3 cellular contexts compared by ENCODE assay signal in the genomic region with DNA sequence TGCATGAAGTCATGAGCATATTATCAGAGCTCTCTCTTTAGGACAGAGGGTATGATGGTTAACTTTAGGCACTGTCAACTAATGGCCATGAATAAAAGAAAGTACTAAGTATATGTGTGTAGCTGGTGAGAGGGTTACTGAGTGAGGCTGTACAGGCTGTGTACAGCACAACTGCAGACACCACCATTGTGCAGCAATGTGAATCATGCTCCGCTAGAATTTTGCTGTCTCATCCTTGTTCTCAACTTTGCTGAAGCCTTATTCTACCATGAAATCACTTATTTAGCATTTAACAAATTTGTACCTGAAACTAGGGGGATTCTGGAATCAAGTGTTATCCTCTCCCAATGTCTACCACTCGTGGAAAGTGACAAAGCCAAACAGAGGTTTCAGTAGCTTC.
TF ChIP-seq lines count a peak whose summit lies in the region.

No MANE protein-coding gene starts in this region.

TF ChIP-seq in A549, 52 proteins besides CTCF, POLR2A, EP300 and RAD21 (continued from another document):
- TF ChIP-seq POLR2AphosphoS2 (conservative IDR thresholded peaks at IDR 0.05; ENCODE audit: low read length) (no peak), MAFK (IDR thresholded peaks at IDR 0.05; ENCODE audit: partially characterized antibody) (peak; percentile 7)

TF ChIP-seq in K562, 482 proteins besides CTCF, POLR2A, EP300 and RAD21 (continued from another document):
- TF ChIP-seq, protein P1, sequence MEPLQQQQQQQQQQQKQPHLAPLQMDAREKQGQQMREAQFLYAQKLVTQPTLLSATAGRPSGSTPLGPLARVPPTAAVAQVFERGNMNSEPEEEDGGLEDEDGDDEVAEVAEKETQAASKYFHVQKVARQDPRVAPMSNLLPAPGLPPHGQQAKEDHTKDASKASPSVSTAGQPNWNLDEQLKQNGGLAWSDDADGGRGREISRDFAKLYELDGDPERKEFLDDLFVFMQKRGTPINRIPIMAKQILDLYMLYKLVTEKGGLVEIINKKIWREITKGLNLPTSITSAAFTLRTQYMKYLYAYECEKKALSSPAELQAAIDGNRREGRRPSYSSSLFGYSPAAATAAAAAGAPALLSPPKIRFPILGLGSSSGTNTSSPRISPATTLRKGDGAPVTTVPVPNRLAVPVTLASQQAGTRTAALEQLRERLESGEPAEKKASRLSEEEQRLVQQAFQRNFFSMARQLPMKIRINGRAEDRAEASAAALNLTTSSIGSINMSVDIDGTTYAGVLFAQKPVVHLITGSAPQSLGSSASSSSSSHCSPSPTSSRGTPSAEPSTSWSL (CRISPR knock-in tag; IDR thresholded peaks at IDR 0.05; ENCODE audit: borderline replicate concordance): no peak
- TF ChIP-seq, protein P2, sequence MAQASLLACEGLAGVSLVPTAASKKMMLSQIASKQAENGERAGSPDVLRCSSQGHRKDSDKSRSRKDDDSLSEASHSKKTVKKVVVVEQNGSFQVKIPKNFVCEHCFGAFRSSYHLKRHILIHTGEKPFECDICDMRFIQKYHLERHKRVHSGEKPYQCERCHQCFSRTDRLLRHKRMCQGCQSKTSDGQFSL (CRISPR knock-in tag; IDR thresholded peaks at IDR 0.05): no peak
- TF ChIP-seq, protein P2 (tag; IDR thresholded peaks at IDR 0.05): no peak
- TF ChIP-seq MAFG (tag; conservative IDR thresholded peaks at IDR 0.05) (peak; percentile 81), MAFK (IDR thresholded peaks at IDR 0.05; ENCODE audit: low read length) (peak; percentile 40; the same call in 1 of the 2 replicates), NFE2 (IDR thresholded peaks at IDR 0.05; ENCODE audit: low read depth) (peak; percentile 89), ZNF316 (IDR thresholded peaks at IDR 0.05) (peak; percentile 86), NFE2L1 (tag; IDR thresholded peaks at IDR 0.05; ENCODE audit: borderline replicate concordance, low read depth) (0 out of 2 replicates have a peak, but pooled peaks have one; percentile 18), C11orf30 (IDR thresholded peaks at IDR 0.05; ENCODE audit: low read depth) (peak; percentile 85), MAFF (IDR thresholded peaks at IDR 0.05; ENCODE audit: low read length) (peak; percentile 50; the same call in 1 of the 2 replicates)
- TF ChIP-seq, protein P3, sequence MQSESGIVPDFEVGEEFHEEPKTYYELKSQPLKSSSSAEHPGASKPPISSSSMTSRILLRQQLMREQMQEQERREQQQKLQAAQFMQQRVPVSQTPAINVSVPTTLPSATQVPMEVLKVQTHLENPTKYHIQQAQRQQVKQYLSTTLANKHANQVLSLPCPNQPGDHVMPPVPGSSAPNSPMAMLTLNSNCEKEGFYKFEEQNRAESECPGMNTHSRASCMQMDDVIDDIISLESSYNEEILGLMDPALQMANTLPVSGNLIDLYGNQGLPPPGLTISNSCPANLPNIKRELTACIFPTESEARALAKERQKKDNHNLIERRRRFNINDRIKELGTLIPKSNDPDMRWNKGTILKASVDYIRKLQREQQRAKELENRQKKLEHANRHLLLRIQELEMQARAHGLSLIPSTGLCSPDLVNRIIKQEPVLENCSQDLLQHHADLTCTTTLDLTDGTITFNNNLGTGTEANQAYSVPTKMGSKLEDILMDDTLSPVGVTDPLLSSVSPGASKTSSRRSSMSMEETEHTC (IDR thresholded peaks at IDR 0.05): no peak
TF ChIP-seq in K562: peak in this region for 8.

TF ChIP-seq in WTC11, 78 proteins besides CTCF, POLR2A, EP300 and RAD21 (continued from another document):
- TF ChIP-seq, protein P4, sequence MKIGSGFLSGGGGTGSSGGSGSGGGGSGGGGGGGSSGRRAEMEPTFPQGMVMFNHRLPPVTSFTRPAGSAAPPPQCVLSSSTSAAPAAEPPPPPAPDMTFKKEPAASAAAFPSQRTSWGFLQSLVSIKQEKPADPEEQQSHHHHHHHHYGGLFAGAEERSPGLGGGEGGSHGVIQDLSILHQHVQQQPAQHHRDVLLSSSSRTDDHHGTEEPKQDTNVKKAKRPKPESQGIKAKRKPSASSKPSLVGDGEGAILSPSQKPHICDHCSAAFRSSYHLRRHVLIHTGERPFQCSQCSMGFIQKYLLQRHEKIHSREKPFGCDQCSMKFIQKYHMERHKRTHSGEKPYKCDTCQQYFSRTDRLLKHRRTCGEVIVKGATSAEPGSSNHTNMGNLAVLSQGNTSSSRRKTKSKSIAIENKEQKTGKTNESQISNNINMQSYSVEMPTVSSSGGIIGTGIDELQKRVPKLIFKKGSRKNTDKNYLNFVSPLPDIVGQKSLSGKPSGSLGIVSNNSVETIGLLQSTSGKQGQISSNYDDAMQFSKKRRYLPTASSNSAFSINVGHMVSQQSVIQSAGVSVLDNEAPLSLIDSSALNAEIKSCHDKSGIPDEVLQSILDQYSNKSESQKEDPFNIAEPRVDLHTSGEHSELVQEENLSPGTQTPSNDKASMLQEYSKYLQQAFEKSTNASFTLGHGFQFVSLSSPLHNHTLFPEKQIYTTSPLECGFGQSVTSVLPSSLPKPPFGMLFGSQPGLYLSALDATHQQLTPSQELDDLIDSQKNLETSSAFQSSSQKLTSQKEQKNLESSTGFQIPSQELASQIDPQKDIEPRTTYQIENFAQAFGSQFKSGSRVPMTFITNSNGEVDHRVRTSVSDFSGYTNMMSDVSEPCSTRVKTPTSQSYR (CRISPR knock-in tag; IDR thresholded peaks at IDR 0.05): no peak
- TF ChIP-seq ZBTB21 (CRISPR knock-in tag; IDR thresholded peaks at IDR 0.05; ENCODE audit: borderline replicate concordance): no peak
- TF ChIP-seq, protein P5, sequence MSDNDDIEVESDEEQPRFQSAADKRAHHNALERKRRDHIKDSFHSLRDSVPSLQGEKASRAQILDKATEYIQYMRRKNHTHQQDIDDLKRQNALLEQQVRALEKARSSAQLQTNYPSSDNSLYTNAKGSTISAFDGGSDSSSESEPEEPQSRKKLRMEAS (CRISPR knock-in tag; IDR thresholded peaks at IDR 0.05): no peak
- TF ChIP-seq NFATC4 (CRISPR knock-in tag; IDR thresholded peaks at IDR 0.05): no peak
- TF ChIP-seq RELA (CRISPR knock-in tag; IDR thresholded peaks at IDR 0.05; ENCODE audit: borderline replicate concordance): no peak
- no peak for TF ChIP-seq KAT7 (CRISPR knock-in tag; IDR thresholded peaks at IDR 0.05; ENCODE audit: borderline replicate concordance)
- TF ChIP-seq TCF7 (CRISPR knock-in tag; IDR thresholded peaks at IDR 0.05; ENCODE audit: low read depth): no peak
- TF ChIP-seq ETV6 (CRISPR knock-in tag; IDR thresholded peaks at IDR 0.05): no peak
- TF ChIP-seq NR2C2 (CRISPR knock-in tag; IDR thresholded peaks at IDR 0.05): no peak
- TF ChIP-seq, protein P6, sequence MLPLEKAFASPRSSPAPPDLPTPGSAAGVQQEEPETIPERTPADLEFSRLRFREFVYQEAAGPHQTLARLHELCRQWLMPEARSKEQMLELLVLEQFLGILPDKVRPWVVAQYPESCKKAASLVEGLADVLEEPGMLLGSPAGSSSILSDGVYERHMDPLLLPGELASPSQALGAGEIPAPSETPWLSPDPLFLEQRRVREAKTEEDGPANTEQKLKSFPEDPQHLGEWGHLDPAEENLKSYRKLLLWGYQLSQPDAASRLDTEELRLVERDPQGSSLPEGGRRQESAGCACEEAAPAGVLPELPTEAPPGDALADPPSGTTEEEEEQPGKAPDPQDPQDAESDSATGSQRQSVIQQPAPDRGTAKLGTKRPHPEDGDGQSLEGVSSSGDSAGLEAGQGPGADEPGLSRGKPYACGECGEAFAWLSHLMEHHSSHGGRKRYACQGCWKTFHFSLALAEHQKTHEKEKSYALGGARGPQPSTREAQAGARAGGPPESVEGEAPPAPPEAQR (CRISPR knock-in tag; IDR thresholded peaks at IDR 0.05): no peak
- no peak for TF ChIP-seq ZNF416 (CRISPR knock-in tag; IDR thresholded peaks at IDR 0.05)
- TF ChIP-seq, protein P7, sequence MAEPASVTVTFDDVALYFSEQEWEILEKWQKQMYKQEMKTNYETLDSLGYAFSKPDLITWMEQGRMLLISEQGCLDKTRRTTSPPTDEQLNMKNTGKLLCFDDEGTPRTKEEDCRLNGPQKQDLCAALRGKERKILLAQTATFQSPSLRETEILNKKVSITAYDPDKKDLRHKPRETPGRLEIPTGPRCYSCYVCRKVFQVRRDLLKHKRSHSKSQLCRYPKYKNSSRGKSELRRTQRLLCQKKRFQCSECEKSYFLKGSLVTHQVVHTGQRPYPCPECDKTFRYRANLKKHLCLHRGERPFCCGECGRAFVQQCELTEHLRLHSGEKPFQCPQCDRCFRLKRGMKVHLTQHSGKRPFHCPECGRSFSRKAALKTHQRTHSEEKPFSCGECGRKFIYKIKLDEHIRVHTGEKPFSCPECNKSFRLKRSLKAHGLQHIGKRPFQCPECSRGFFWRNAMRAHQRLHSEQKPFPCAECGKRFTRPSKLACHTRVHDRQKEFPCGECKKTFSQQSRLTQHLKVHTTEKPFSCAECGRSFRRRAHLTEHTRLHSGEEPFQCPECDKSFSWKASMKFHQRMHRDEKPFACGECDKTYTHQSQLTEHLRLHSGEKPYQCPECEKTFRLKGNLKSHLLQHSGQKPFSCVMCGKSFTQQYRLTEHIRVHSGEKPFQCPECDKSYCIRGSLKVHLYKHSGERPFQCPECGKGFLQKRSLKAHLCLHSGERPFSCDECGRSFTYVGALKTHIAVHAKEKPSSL (CRISPR knock-in tag; conservative IDR thresholded peaks at IDR 0.05): no peak
- no peak for TF ChIP-seq RORB (CRISPR knock-in tag; IDR thresholded peaks at IDR 0.05)
- TF ChIP-seq CREM (CRISPR knock-in tag; IDR thresholded peaks at IDR 0.05): no peak
- TF ChIP-seq, protein P8, sequence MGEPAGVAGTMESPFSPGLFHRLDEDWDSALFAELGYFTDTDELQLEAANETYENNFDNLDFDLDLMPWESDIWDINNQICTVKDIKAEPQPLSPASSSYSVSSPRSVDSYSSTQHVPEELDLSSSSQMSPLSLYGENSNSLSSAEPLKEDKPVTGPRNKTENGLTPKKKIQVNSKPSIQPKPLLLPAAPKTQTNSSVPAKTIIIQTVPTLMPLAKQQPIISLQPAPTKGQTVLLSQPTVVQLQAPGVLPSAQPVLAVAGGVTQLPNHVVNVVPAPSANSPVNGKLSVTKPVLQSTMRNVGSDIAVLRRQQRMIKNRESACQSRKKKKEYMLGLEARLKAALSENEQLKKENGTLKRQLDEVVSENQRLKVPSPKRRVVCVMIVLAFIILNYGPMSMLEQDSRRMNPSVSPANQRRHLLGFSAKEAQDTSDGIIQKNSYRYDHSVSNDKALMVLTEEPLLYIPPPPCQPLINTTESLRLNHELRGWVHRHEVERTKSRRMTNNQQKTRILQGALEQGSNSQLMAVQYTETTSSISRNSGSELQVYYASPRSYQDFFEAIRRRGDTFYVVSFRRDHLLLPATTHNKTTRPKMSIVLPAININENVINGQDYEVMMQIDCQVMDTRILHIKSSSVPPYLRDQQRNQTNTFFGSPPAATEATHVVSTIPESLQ (CRISPR knock-in tag; IDR thresholded peaks at IDR 0.05): no peak
- TF ChIP-seq TEAD4 (CRISPR knock-in tag; IDR thresholded peaks at IDR 0.05): no peak
TF ChIP-seq in WTC11: peak in this region for 0.
